Comparison of ENCODE assay signal across 8 cellular contexts in the genomic region with DNA sequence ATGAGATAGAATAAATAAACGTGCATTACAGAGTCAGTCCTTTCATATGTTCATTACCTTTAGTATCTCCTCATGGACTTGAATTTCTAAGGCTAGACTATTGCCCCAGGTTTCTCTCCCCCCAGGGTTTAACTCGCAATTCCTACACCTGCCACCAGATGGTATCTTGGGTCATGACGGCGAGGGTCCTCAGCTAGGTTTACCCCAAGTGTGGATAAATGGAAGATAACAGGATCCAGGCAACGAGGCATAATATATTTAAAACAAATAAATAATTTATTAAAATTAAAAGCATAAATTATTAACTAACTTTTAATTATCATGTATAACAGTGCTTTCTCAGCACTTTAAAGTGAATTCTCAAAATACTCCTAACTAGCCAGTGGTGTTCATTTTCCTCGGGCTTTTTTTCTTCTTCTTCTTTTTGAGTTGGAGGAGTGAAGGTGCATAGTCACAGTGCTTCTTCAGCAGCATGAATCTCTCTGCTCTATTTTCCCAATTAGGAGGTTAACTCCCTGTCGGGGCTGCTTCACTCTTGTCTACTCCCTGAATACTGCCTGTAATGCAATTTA.
A peak's percentile ranks its signal among the peaks of the same experiment; 100 is the strongest.
DNase-seq lines count a peak whose midpoint lies in the region; ATAC-seq and TF ChIP-seq lines count a peak whose summit lies in the region.

No MANE protein-coding gene starts in this region.

- H3K9me3 Mint-ChIP-seq in activated naive CD8-positive, alpha-beta T cell treated with anti-CD3 and anti-CD28 coated beads, Interleukin-2, amount 10 ng/mL, durations not matched to agents 7 days and 5 days, result no peaks in the 10 kb centered on the region

- WGBS in testis, 2 donors, result 45 to 54% methylated on average over 7 of the region's 7 CpGs

- no peak overlapping the region for H3K4me3 Mint-ChIP-seq in activated naive CD8-positive, alpha-beta T cell treated with anti-CD3 and anti-CD28 coated beads, Interleukin-2, amount 10 ng/mL, durations not matched to agents 7 days and 5 days

- H3K4me1 Mint-ChIP-seq in activated naive CD8-positive, alpha-beta T cell treated with anti-CD3 and anti-CD28 coated beads, Interleukin-2, amount 10 ng/mL, durations not matched to agents 7 days and 5 days, result peaks cover 2% of the 10 kb centered on the region

- H3K27me3 Mint-ChIP-seq in activated naive CD8-positive, alpha-beta T cell treated with anti-CD3 and anti-CD28 coated beads, Interleukin-2, amount 10 ng/mL, durations not matched to agents 7 days and 5 days, result peaks cover 13% of the 10 kb centered on the region

- DNase-seq in DMS153 (lab: John Stamatoyannopoulos, UW), result peak; percentile 10
- DNase-seq in HL-60 (ENCODE audit: low read depth in 1 of 2, low spot score in 1 of 2), result peak; percentile 5 to 25
- peak; percentile 50 for DNase-seq in RPMI8226
- DNase-seq in activated naive CD8-positive, alpha-beta T cell treated with anti-CD3 and anti-CD28 coated beads, Interleukin-2, amount 10 ng/mL, durations not matched to agents 7 days and 5 days, result peak; percentile 42
- no peak for DNase-seq in left lobe of liver (ENCODE audit: low spot score)
- peak; percentile 39 for DNase-seq in testis
- no peak for DNase-seq in amygdala (lab: John Stamatoyannopoulos, UW)

- ATAC-seq in GM19328 (IDR thresholded peaks at IDR 0.05; ENCODE audit: unreplicated experiment) (peak; percentile 73), left lobe of liver (peak; percentile 74)
- ATAC-seq in activated naive CD8-positive, alpha-beta T cell treated with anti-CD3 and anti-CD28 coated beads, Interleukin-2, amount 10 ng/mL, durations not matched to agents 7 days and 5 days (ENCODE audit: low read depth), result no peak

- H3K27ac Mint-ChIP-seq in activated naive CD8-positive, alpha-beta T cell treated with anti-CD3 and anti-CD28 coated beads, Interleukin-2, amount 10 ng/mL, durations not matched to agents 7 days and 5 days, result no peak overlapping the region

- TF ChIP-seq CTCF in HL-60 (IDR thresholded peaks at IDR 0.05; ENCODE audit: insufficient read depth, low read length) (peak; percentile 47), testis (IDR thresholded peaks at IDR 0.05) (peak; percentile 36 to 76 (median 41))

- no peaks in the 10 kb centered on the region for H3K36me3 ChIP-seq in testis (ENCODE audit: low read depth, missing control alignments)

- no peaks in the 10 kb centered on the region for H3K27me3 ChIP-seq in HL-60 (ENCODE audit: insufficient read depth, poor library complexity, severe bottlenecking)
- H3K27me3 ChIP-seq in testis, result no peaks in the 10 kb centered on the region

- H3K4me3 ChIP-seq in HL-60 (replicated peaks; ENCODE audit: insufficient read depth, low read length), result no peak overlapping the region
- H3K4me3 ChIP-seq in testis, result no peak overlapping the region

- no peaks in the 10 kb centered on the region for H3K4me1 ChIP-seq in testis

- H3K27ac ChIP-seq in HL-60 (replicated peaks) (no peak overlapping the region), testis (no peak overlapping the region)

- no peaks in the 10 kb centered on the region for H3K36me3 Mint-ChIP-seq in activated naive CD8-positive, alpha-beta T cell treated with anti-CD3 and anti-CD28 coated beads, Interleukin-2, amount 10 ng/mL, durations not matched to agents 7 days and 5 days

- no peak for TF ChIP-seq POLR2A in testis (IDR thresholded peaks at IDR 0.05)

- intact Hi-C loops in testis (cut with DNase I; ENCODE audit: low total_unique reads), result no loop called here

- no peaks in the 10 kb centered on the region for H3K9me3 ChIP-seq in testis

- POLR2A ChIA-PET in activated naive CD8-positive, alpha-beta T cell treated with anti-CD3 and anti-CD28 coated beads, Interleukin-2, amount 10 ng/mL, durations not matched to agents 7 days and 5 days (lab: Charles Lee), result no interaction called here

Comparison
In these comparisons a context has a peak if more than half of its experiments do, and no peak if none do; other contexts are left out.
1. DNase-seq: peak in DMS153 (single experiment), HL-60 (2 of 2), RPMI8226 (single experiment), activated naive CD8-positive, alpha-beta T cell treated with anti-CD3 and anti-CD28 coated beads, Interleukin-2, amount 10 ng/mL, durations not matched to agents 7 days and 5 days (single experiment) and testis (single experiment); none in left lobe of liver (single experiment) and amygdala (0 of 56).